In genomic region chr5:95838552-95838951, GRCh38 we compare ENCODE assay signal across 11 cellular contexts.
"Had no signal": no experiment of that assay in that cellular context is flagged by ENCODE, and none has a peak within 500 bp of the region (broad histone marks: within the 10 kb centered on the region; RNA-seq: fewer than 3 reads in every experiment).

No MANE protein-coding gene starts in this region.

- H3K9me3 ChIP-seq: sigmoid colon, transverse colon had no signal

- H3K9me3 Mint-ChIP-seq: central memory CD8-positive, alpha-beta T cell; dendritic cell treated with granulocyte-macrophage colony-stimulating factor and Interleukin-4, amounts not matched to agents 40 ng/mL and 50 ng/mL, for 4 days; naive thymus-derived CD8-positive, alpha-beta T cell had no signal

- ATAC-seq: left cardiac atrium; naive thymus-derived CD8-positive, alpha-beta T cell had no signal

- H3K4me3 Mint-ChIP-seq: central memory CD8-positive, alpha-beta T cell; dendritic cell treated with granulocyte-macrophage colony-stimulating factor and Interleukin-4, amounts not matched to agents 40 ng/mL and 50 ng/mL, for 4 days; naive thymus-derived CD8-positive, alpha-beta T cell had no signal

- H3K27me3 ChIP-seq: sigmoid colon, transverse colon had no signal

- H3K27me3 Mint-ChIP-seq: central memory CD8-positive, alpha-beta T cell; dendritic cell treated with granulocyte-macrophage colony-stimulating factor and Interleukin-4, amounts not matched to agents 40 ng/mL and 50 ng/mL, for 4 days; naive thymus-derived CD8-positive, alpha-beta T cell had no signal

- H3K4me3 ChIP-seq: sigmoid colon, transverse colon had no signal

- H3K36me3 Mint-ChIP-seq: naive thymus-derived CD8-positive, alpha-beta T cell had no signal

- H3K27ac ChIP-seq: sigmoid colon had no signal

- DNase-seq: activated CD4-positive, CD25-positive, alpha-beta regulatory T cell; erythroblast; left cardiac atrium; naive thymus-derived CD8-positive, alpha-beta T cell; SIG-M5; sigmoid colon; stimulated activated CD4-positive, alpha-beta T cell treated with anti-CD3 and anti-CD28 coated beads, Interleukin-4, amount 100 ng/mL, for 24 hours; T-helper 2 cell; transverse colon had no signal

- H3K36me3 ChIP-seq: sigmoid colon, transverse colon had no signal
